8 cellular contexts compared by ENCODE assay signal in genomic region chr7:73770002-73770859, GRCh38. TPM values are rescaled to one million over a fixed set of nuclear protein-coding genes. Genes with fewer than 3 reads are reported as not detected.
DNase-seq lines count a peak whose midpoint lies in the region; ATAC-seq and TF ChIP-seq lines count a peak whose summit lies in the region.

TSS of gene CLDN3 (minus strand) at chr7:73770270. CDS start at chr7:73770049, 221 bp downstream.

- DNase-seq in AG08396 (ENCODE audit: low spot score) (peak; percentile 48), RKO (ENCODE audit: low spot score) (peak; percentile 50), nephron progenitor cell (peak; percentile 76), HFFc6 (no peak), NCI-H226 (no peak)

- TF ChIP-seq CTCF in nephron progenitor cell (IDR thresholded peaks at IDR 0.05) (no peak), HFFc6 (IDR thresholded peaks at IDR 0.05) (no peak)

- H3K27me3 Mint-ChIP-seq in nephron progenitor cell (ENCODE audit: low read depth, poor library complexity) (peaks cover 77% of the 10 kb centered on the region), HFFc6 (ENCODE audit: insufficient read depth) (peaks cover 22% of the 10 kb centered on the region)

- no peak for ATAC-seq in GM18502 (IDR thresholded peaks at IDR 0.05; ENCODE audit: poor library complexity, unreplicated experiment)

- H3K36me3 ChIP-seq in HUES64 (ENCODE audit: insufficient read depth, low read length): no peaks in the 10 kb centered on the region
- no peaks in the 10 kb centered on the region for H3K36me3 ChIP-seq in endocrine pancreas (ENCODE audit: control insufficient read depth, insufficient read depth, low read length)

- H3K27me3 ChIP-seq in HUES64 (ENCODE audit: insufficient read depth, low read length) (peaks cover 18% of the 10 kb centered on the region; the same call in 1 of the 2 replicates), endocrine pancreas (ENCODE audit: control insufficient read depth, insufficient read depth, low read length) (no peaks in the 10 kb centered on the region)

- H3K9ac ChIP-seq in HUES64 (ENCODE audit: low read depth, low read length) (peak within 1 kb of the TSS; percentile 53; the same call in 1 of the 2 replicates), endocrine pancreas (ENCODE audit: control insufficient read depth, insufficient read depth, low read length) (peak within 1 kb of the TSS; percentile 76)

- H3K9me3 Mint-ChIP-seq in nephron progenitor cell (no peaks in the 10 kb centered on the region), HFFc6 (no peaks in the 10 kb centered on the region)

- no peak within 1 kb of the TSS for H3K27ac Mint-ChIP-seq in nephron progenitor cell
- no peak within 1 kb of the TSS for H3K27ac Mint-ChIP-seq in HFFc6

- H3K4me3 Mint-ChIP-seq in nephron progenitor cell (peak within 1 kb of the TSS; percentile 67), HFFc6 (no peak within 1 kb of the TSS)

- H3K27ac ChIP-seq in HUES64 (ENCODE audit: low read depth, low read length): peak within 1 kb of the TSS; percentile 34; the same call in 1 of the 2 replicates

- peaks cover 6% of the 10 kb centered on the region for H3K4me1 Mint-ChIP-seq in nephron progenitor cell
- peaks cover 15% of the 10 kb centered on the region for H3K4me1 Mint-ChIP-seq in HFFc6 (ENCODE audit: low read depth)

- H3K4me1 ChIP-seq in HUES64 (ENCODE audit: insufficient read depth, low read length) (no peaks in the 10 kb centered on the region), endocrine pancreas (ENCODE audit: control insufficient read depth, insufficient read depth, low read length) (no peaks in the 10 kb centered on the region)

- 2% methylated on average over 82 of the region's 82 CpGs for WGBS in HUES64

- H3K4me3 ChIP-seq in HUES64 (ENCODE audit: low read length) (peak within 1 kb of the TSS; percentile 59), endocrine pancreas (ENCODE audit: control insufficient read depth, insufficient read depth, low read length) (no peak within 1 kb of the TSS)

- H3K36me3 Mint-ChIP-seq in nephron progenitor cell (ENCODE audit: low read depth) (no peaks in the 10 kb centered on the region), HFFc6 (ENCODE audit: low read depth) (no peaks in the 10 kb centered on the region; the same call in 1 of the 2 replicates)

- no peaks in the 10 kb centered on the region for H3K9me3 ChIP-seq in HUES64 (ENCODE audit: insufficient read depth, low read depth, low read length)
- H3K9me3 ChIP-seq in endocrine pancreas (ENCODE audit: control insufficient read depth, low read length): no peaks in the 10 kb centered on the region

RNA-seq across cellular contexts. Expression of gene CLDN3, which starts in this region (rescaled TPM):
- 9.1 TPM for polyA plus RNA-seq in HUES64 (2013, experiment 1 of 2)
- polyA plus RNA-seq in HUES64 (2013, experiment 2 of 2): 9.2 TPM
- not detected for total RNA-seq in HFFc6 (2021; fragmentation: NEBNext Ultra II Directional; extraction: Animal tissue kit (Norgen Biotek cat#: 25700))

Comparison
In these comparisons a context has a peak if more than half of its experiments do, and no peak if none do; other contexts are left out.
1. DNase-seq: peak in AG08396 (single experiment), RKO (single experiment) and nephron progenitor cell (single experiment); none in HFFc6 (single experiment) and NCI-H226 (single experiment).